Comparison of ENCODE assay signal across 9 cellular contexts in genomic region chr6:27019651-27020552, GRCh38.
DNase-seq lines count a peak whose midpoint lies in the region; ATAC-seq, FAIRE-seq and TF ChIP-seq lines count a peak whose summit lies in the region.
"Had no signal": no experiment of that assay in that cellular context is flagged by ENCODE, and none has a peak within 500 bp of the region (broad histone marks: within the 10 kb centered on the region; RNA-seq: fewer than 3 reads in every experiment).

No MANE protein-coding gene starts in this region.

- H3K36me3 ChIP-seq in HUES64 (ENCODE audit: insufficient read depth, low read length) (no peaks in the 10 kb centered on the region), adrenal gland (replicated peaks in 1 of 2) (no peaks in the 10 kb centered on the region), pancreas (no peaks in the 10 kb centered on the region)

- H3K4me3 ChIP-seq in HUES64 (ENCODE audit: low read length) = peak overlapping the region; percentile 80
- H3K4me3 ChIP-seq in adrenal gland = peak overlapping the region; percentile 19 to 83 (median 48)
- H3K4me3 ChIP-seq in pancreas = peak overlapping the region; percentile 58 to 70 (median 64)

- under 1% methylated on average over 58 of the region's 58 CpGs for WGBS in HUES64
- 0 to 3% (median 2%) methylated on average over 20 to 58 of the region's 58 CpGs for WGBS in adrenal gland, 4 donors
- WGBS in pancreas, 2 donors = 1% methylated on average over 58 of the region's 58 CpGs

- H3K9ac ChIP-seq in HUES64 (ENCODE audit: low read depth, low read length) = peak overlapping the region; percentile 95

- in situ Hi-C loops in SK-MEL-5 (cut with HindIII; ENCODE audit: low pct_unique_long_range_greater_than_20kb, low sequenced_read_pairs) = no loop called here

- intact Hi-C loops in adrenal gland (cut with DNase I) = no loop called here
- intact Hi-C loops in left cardiac atrium (cut with DNase I) = no loop called here
- intact Hi-C loops in pancreas (cut with DNase I) = no loop called here

- ATAC-seq in GM18868 (IDR thresholded peaks at IDR 0.05; ENCODE audit: unreplicated experiment) (peak; percentile 94), left cardiac atrium (peak; percentile 99 to 100), pancreas (peak; percentile 97 to 99 (median 99))

- H3K4me1 ChIP-seq in HUES64 (ENCODE audit: insufficient read depth, low read length) (0 out of 2 replicates have a peak, but pooled peaks cover 3% of the 10 kb centered on the region), adrenal gland (replicated peaks in 1 of 2) (peaks cover 0 to 5% of the 10 kb centered on the region in 2 donors), pancreas (peaks cover 0 to 7% (median 7%) of the 10 kb centered on the region in 3 donors)

- DNase-seq in 8988T (peak; percentile 40), SK-MEL-5 (ENCODE audit: low read depth, low spot score) (peak; percentile 97), adrenal gland (peak; percentile 83 to 97 (median 90)), left cardiac atrium (peak; percentile 90), pancreas (peak; percentile 83 to 93 (median 86)), ureter (ENCODE audit: low spot score) (peak; percentile 92)
- DNase-seq: DND-41 had no signal

- H3K9me3 ChIP-seq in HUES64 (ENCODE audit: insufficient read depth, low read depth, low read length) (peaks cover 17% of the 10 kb centered on the region), adrenal gland (replicated peaks in 1 of 3) (peaks cover 0 to 5% (median 0%) of the 10 kb centered on the region in 3 donors), pancreas (peaks cover 0 to 2% (median 0%) of the 10 kb centered on the region in 4 donors)

- peak; percentile 38 to 75 for TF ChIP-seq POLR2A in adrenal gland (IDR thresholded peaks at IDR 0.05)

- H3K27me3 ChIP-seq in HUES64 (ENCODE audit: insufficient read depth, low read length) (no peaks in the 10 kb centered on the region), adrenal gland (no peaks in the 10 kb centered on the region), pancreas (no peaks in the 10 kb centered on the region)

- H3K27ac ChIP-seq in HUES64 (ENCODE audit: low read depth, low read length) = peak overlapping the region; percentile 97
- peak overlapping the region; percentile 17 to 97 (median 86) for H3K27ac ChIP-seq in adrenal gland
- H3K27ac ChIP-seq in pancreas = peak overlapping the region; percentile 91 to 95 (median 93)

- FAIRE-seq in pancreas (lab: Jason Lieb, UNC) = no peak

- no peak for TF ChIP-seq CTCF in adrenal gland (IDR thresholded peaks at IDR 0.05)
- TF ChIP-seq CTCF in pancreas (IDR thresholded peaks at IDR 0.05) = no peak

Comparison
In these comparisons a context has a peak if more than half of its experiments do, and no peak if none do; other contexts are left out.
1. Peak in every context shown above with its lines: DNase-seq, ATAC-seq, H3K4me3 ChIP-seq and H3K27ac ChIP-seq.
2. DNase-seq: peak in every context shown above with its lines; median percentile 97 in SK-MEL-5; 92 in ureter; 90 in adrenal gland; 90 in left cardiac atrium; 86 in pancreas; 40 in 8988T.